ENCODE assay signal across 18 cellular contexts in the genomic region with DNA sequence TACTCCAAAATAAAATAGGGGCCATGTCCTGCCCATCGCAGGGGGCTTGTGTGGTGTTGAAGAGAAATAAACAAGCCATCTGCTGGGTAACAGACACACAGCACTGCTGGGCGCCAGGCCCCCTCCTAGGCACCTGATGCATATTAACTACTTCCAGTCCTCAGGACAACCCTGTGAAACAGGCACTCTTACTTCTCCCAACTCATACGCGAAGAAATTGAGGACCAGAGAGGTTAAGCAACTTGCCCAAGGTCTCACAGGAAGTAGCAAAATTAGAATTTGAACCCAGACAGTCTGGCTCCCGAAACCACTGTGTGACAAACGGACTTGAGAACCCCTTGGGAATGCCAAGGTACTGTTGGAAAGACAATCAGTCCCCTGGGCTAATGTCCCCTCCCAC.
"Had no signal": no experiment of that assay in that cellular context is flagged by ENCODE, and none has a peak within 500 bp of the region (broad histone marks: within the 10 kb centered on the region; RNA-seq: fewer than 3 reads in every experiment).

No MANE protein-coding gene starts in this region.

- H3K9me3 ChIP-seq: lower lobe of right lung, sigmoid colon, testis, uterus had no signal

- H3K36me3 ChIP-seq: lower lobe of right lung, sigmoid colon, uterus had no signal

- H3K27ac ChIP-seq: lower lobe of right lung, sigmoid colon, testis, uterus had no signal

- DNase-seq: activated B cell treated with CpG ODN at 0.5 μM for 24 hours; activated CD4-positive, alpha-beta T cell treated with anti-CD3 and anti-CD28 coated beads for 36 hours; activated CD4-positive, alpha-beta T cell treated with anti-CD3 and anti-CD28 coated beads, Interleukin-2, amount 50 U/mL, for 48 hours; activated effector memory CD4-positive, alpha-beta T cell treated with Interleukin-2 at 50 U/mL for 16 hours; activated naive CD4-positive, alpha-beta T cell treated with anti-CD3 and anti-CD28 coated beads, Interleukin-2, amount 50 U/mL, for 16 hours; activated T-cell treated with anti-CD3 and anti-CD28 coated beads, Interleukin-2, amount 50 U/mL, for 72 hours; anterior cingulate cortex; kidney; lower lobe of right lung; naive B cell; posterior cingulate gyrus; sigmoid colon; stimulated activated CD4-positive, alpha-beta T cell treated with anti-CD3 and anti-CD28 coated beads, Interleukin-2, amount 100 ng/mL, for 48 hours; stimulated activated CD8-positive, alpha-beta memory T cell treated with anti-CD3 and anti-CD28 coated beads, Interleukin-4, amount 100 ng/mL, for 48 hours; stimulated activated naive B cell treated with anti-CD40 and anti-IgM and Interleukin-4, amounts not matched to agents 10 μg/mL and 1 μg/mL and 100 μg/mL, for 72 hours; testis; trophoblast cell; uterus had no signal

- H3K4me3 ChIP-seq: lower lobe of right lung, sigmoid colon, testis, uterus had no signal

- ATAC-seq: activated CD4-positive, alpha-beta T cell treated with anti-CD3 and anti-CD28 coated beads for 36 hours; activated T-cell treated with anti-CD3 and anti-CD28 coated beads, Interleukin-2, amount 50 U/mL, for 72 hours; stimulated activated naive B cell treated with anti-CD40 and anti-IgM and Interleukin-4, amounts not matched to agents 10 μg/mL and 1 μg/mL and 100 μg/mL, for 72 hours had no signal

- H3K4me1 ChIP-seq: lower lobe of right lung, testis, uterus had no signal

- H3K27me3 ChIP-seq: testis had no signal
